Comparison of ENCODE assay signal across 9 cellular contexts in the genomic region with DNA sequence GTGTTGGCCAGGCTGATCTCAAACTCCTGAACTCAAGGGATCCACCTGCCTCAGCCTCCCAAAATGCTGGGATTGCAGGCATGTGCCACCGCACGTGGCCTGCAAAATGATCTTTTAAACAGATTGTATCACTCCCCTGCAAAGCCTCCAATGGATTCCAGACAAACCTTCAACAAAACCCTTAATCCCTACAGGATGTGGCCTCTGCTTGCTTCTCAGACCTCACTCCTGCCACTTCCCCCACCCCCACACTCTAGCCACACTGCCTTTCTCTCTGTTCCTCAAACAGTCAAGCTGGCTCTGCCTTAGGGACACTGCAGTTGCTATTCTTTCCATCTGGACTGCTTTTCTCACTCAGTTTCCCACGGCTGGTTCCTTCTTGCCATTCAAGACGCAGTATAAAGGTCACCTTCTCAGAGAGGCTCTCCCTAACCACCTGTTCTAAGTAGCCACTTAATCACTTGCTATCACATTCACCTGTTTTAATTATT. TPM values are rescaled to one million over a fixed set of nuclear protein-coding genes. Genes with fewer than 3 reads are reported as not detected.
A peak's percentile ranks its signal among the peaks of the same experiment; 100 is the strongest.
DNase-seq lines count a peak whose midpoint lies in the region; ATAC-seq and TF ChIP-seq lines count a peak whose summit lies in the region.
"Had no signal": no experiment of that assay in that cellular context is flagged by ENCODE, and none has a peak within 500 bp of the region (broad histone marks: within the 10 kb centered on the region; RNA-seq: fewer than 3 reads in every experiment).

No MANE protein-coding gene starts in this region.

- no peaks in the 10 kb centered on the region for H3K9me3 ChIP-seq in Caco-2

- H3K4me3 Mint-ChIP-seq in Caco-2 (ENCODE audit: unreplicated experiment): no peak overlapping the region
- H3K4me3 Mint-ChIP-seq: neural crest cell had no signal

- no peak overlapping the region for H3K27ac ChIP-seq in substantia nigra (ENCODE audit: low read depth, low read length, poor library complexity, severe bottlenecking)

- H3K27me3 Mint-ChIP-seq in Caco-2 (ENCODE audit: insufficient read depth, unreplicated experiment): no peaks in the 10 kb centered on the region

- H3K36me3 Mint-ChIP-seq in Caco-2 (ENCODE audit: insufficient read depth, unreplicated experiment): no peaks in the 10 kb centered on the region

- POLR2A ChIA-PET in Caco-2 (lab: Charles Lee): interaction anchor here (0.6 kb wide), 1 partner anchor 41 kb away, joined by 3 read pairs; no protein-coding TSS in a partner anchor

- peak in 1 of 2 experiments; percentile 32 for DNase-seq in Caco-2
- DNase-seq in NOMO-1 treated with DMSO at 0.1 percent for 48 hours (lab: John Stamatoyannopoulos, UW; ENCODE audit: unreplicated experiment): peak; percentile 73
- DNase-seq in globus pallidus (ENCODE audit: low spot score): peak; percentile 64
- peak in 29 of 49 donors; percentile 6 to 68 (median 37) for DNase-seq in substantia nigra (lab: John Stamatoyannopoulos, UW)
- DNase-seq in epidermal melanocyte (ENCODE audit: insufficient read length, low spot score): no peak
- DNase-seq in central memory CD4-positive, alpha-beta T cell: no peak
- no peak for DNase-seq in AG08395 (ENCODE audit: low spot score)

- peak; percentile 70 for ATAC-seq in GM21723 (IDR thresholded peaks at IDR 0.05; ENCODE audit: unreplicated experiment)

- BruUV-seq in Caco-2 (replicated peaks; lab: Mats Ljungman, UMichigan): no TSS peak

- no peaks in the 10 kb centered on the region for H3K36me3 ChIP-seq in Caco-2 (ENCODE audit: control insufficient read depth, insufficient read depth, low read length)

- no peaks in the 10 kb centered on the region for H3K9me3 Mint-ChIP-seq in Caco-2 (ENCODE audit: unreplicated experiment)
- H3K9me3 Mint-ChIP-seq: neural crest cell had no signal

- no peak overlapping the region for H3K4me3 ChIP-seq in Caco-2 (ENCODE audit: low read depth, low read length)

- H3K27me3 ChIP-seq in Caco-2 (replicated peaks; ENCODE audit: control insufficient read depth, insufficient read depth, low read length): no peaks in the 10 kb centered on the region

- intact Hi-C loops in Caco-2 (cut with micrococcal nuclease; ENCODE audit: unreplicated experiment): no loop called here

- H3K4me1 Mint-ChIP-seq in Caco-2 (ENCODE audit: low read depth, unreplicated experiment): peaks cover 22% of the 10 kb centered on the region

- H3K27ac Mint-ChIP-seq in Caco-2 (ENCODE audit: unreplicated experiment): peak overlapping the region; percentile 16

- CTCF ChIA-PET in Caco-2 (lab: Charles Lee): no interaction called here

- H3K4me1 ChIP-seq in Caco-2: peaks cover 10% of the 10 kb centered on the region

- no peak for TF ChIP-seq CTCF in Caco-2 (IDR thresholded peaks at IDR 0.05; ENCODE audit: insufficient read depth in 1 of 2, low read depth in 1 of 2, low read length in 1 of 2, severe bottlenecking in 1 of 2, unreplicated experiment in 1 of 2)

RNA-seq across cellular contexts. Expression of gene TMED10, which starts 47.3 kb away (rescaled TPM):
- 236 and 255 TPM in 2 replicates for total RNA-seq in Caco-2 (2022)

RNA-seq across cellular contexts. Expression of gene FOS, which starts 54.9 kb away (rescaled TPM):
- total RNA-seq in Caco-2 (2022): 72.7 and 73.7 TPM in 2 replicates

Comparison
In these comparisons a context has a peak if more than half of its experiments do, and no peak if none do; other contexts are left out.
1. DNase-seq: peak in NOMO-1 treated with DMSO at 0.1 percent for 48 hours (single experiment), globus pallidus (single experiment) and substantia nigra (29 of 49); none in epidermal melanocyte (single experiment), central memory CD4-positive, alpha-beta T cell (single experiment) and AG08395 (single experiment).